In the genomic region with DNA sequence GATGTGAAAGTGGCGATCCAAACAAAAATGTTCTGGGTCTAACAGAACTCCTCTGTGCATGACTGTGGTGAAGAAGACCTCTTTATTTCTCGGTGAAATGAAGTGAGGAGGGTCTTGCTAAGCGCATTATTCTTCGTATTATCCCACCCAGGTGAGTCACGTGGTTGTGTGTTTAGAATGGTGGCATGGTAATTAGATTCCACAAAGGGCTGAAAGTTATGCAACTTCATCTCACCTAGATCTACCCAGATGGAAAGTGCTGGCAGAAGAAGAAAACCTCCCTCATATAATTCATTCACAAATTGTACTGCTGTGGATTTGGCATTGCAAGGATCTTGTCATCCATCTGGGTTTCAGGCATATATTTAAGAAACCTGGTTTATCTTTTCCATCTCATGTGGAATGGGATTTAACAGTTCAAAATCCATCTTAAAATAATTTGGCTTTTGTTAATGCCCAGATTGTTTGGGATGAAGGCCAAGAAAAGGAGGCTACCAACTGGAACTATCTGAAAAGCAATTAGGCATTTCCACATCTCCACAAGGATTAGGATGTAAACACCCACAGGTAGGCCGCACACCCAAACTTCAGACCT, we compare ENCODE assay signal across 29 cellular contexts.
"Had no signal": no experiment of that assay in that cellular context is flagged by ENCODE, and none has a peak within 500 bp of the region (broad histone marks: within the 10 kb centered on the region; RNA-seq: fewer than 3 reads in every experiment).

No MANE protein-coding gene starts in this region.

- H3K36me3 ChIP-seq: colonic mucosa, esophagus muscularis mucosa, gastroesophageal sphincter, lower lobe of right lung, ovary, thyroid gland had no signal

- ATAC-seq: foreskin keratinocyte; gastroesophageal sphincter; heart left ventricle; left colon; left ventricle myocardium superior; lower lobe of right lung; naive thymus-derived CD8-positive, alpha-beta T cell; sciatic nerve; stimulated activated naive CD8-positive, alpha-beta T cell treated with anti-CD3 and anti-CD28 coated beads, Interleukin-15, amount 100 ng/mL, for 72 hours had no signal

- H3K27me3 ChIP-seq: colonic mucosa, esophagus muscularis mucosa, foreskin keratinocyte, gastroesophageal sphincter, heart left ventricle, hepatocyte, ovary, thyroid gland had no signal

- DNase-seq: colonic mucosa; effector CD8-positive, alpha-beta T cell; endodermal cell; foreskin keratinocyte; heart left ventricle; islet precursor cell; kidney glomerular epithelial cell; left colon; left ventricle myocardium superior; lower lobe of right lung; naive thymus-derived CD8-positive, alpha-beta T cell; nephron progenitor cell; occipital lobe; ovary; stimulated activated CD4-positive, alpha-beta T cell treated with anti-CD3 and anti-CD28 coated beads, Interleukin-12 subunit alpha, Interleukin-12 subunit beta, amount 100 ng/mL, for 4 hours; stimulated activated CD4-positive, alpha-beta T cell treated with anti-CD3 and anti-CD28 coated beads, Interleukin-1b, Interleukin-23, amount 100 ng/mL, for 48 hours; stimulated activated CD4-positive, alpha-beta T cell treated with anti-CD3 and anti-CD28 coated beads, Interleukin-4, amount 100 ng/mL, for 1 hour; stimulated activated CD8-positive, alpha-beta memory T cell treated with anti-CD3 and anti-CD28 coated beads, Interleukin-4, amount 100 ng/mL, for 48 hours; stimulated activated naive CD4-positive, alpha-beta T cell; stimulated activated naive CD8-positive, alpha-beta T cell treated with anti-CD3 and anti-CD28 coated beads, Interleukin-15, amount 100 ng/mL, for 72 hours; thyroid gland; trophoblast cell had no signal

- H3K27me3 Mint-ChIP-seq: dendritic cell treated with granulocyte-macrophage colony-stimulating factor and Interleukin-4, amounts not matched to agents 40 ng/mL and 50 ng/mL, for 4 days; naive thymus-derived CD8-positive, alpha-beta T cell; stimulated activated naive CD8-positive, alpha-beta T cell treated with anti-CD3 and anti-CD28 coated beads, Interleukin-15, amount 100 ng/mL, for 72 hours had no signal

- H3K4me1 ChIP-seq: colonic mucosa, foreskin keratinocyte, gastroesophageal sphincter, lower lobe of right lung, thyroid gland had no signal

- H3K27ac Mint-ChIP-seq: dendritic cell treated with granulocyte-macrophage colony-stimulating factor and Interleukin-4, amounts not matched to agents 40 ng/mL and 50 ng/mL, for 4 days; endodermal cell; nephron progenitor cell; stimulated activated naive CD8-positive, alpha-beta T cell treated with anti-CD3 and anti-CD28 coated beads, Interleukin-15, amount 100 ng/mL, for 72 hours had no signal

- H3K79me2 ChIP-seq: hepatocyte had no signal

- H3K9me3 ChIP-seq: colonic mucosa, esophagus muscularis mucosa, gastroesophageal sphincter, heart left ventricle, lower lobe of right lung, ovary, thyroid gland had no signal

- H3K4me3 Mint-ChIP-seq: dendritic cell treated with granulocyte-macrophage colony-stimulating factor and Interleukin-4, amounts not matched to agents 40 ng/mL and 50 ng/mL, for 4 days; endodermal cell; naive thymus-derived CD8-positive, alpha-beta T cell; nephron progenitor cell; stimulated activated naive CD8-positive, alpha-beta T cell treated with anti-CD3 and anti-CD28 coated beads, Interleukin-15, amount 100 ng/mL, for 72 hours had no signal

- H3K27ac ChIP-seq: colonic mucosa, epithelial cell of prostate, esophagus muscularis mucosa, foreskin keratinocyte, gastroesophageal sphincter, heart left ventricle, hepatocyte, lower lobe of right lung, ovary, thyroid gland had no signal

- H3K4me2 ChIP-seq: hepatocyte, smooth muscle cell had no signal

- H3K4me3 ChIP-seq: colonic mucosa, esophagus muscularis mucosa, gastroesophageal sphincter, heart left ventricle, hepatocyte, lower lobe of right lung, ovary, smooth muscle cell, thyroid gland had no signal

- H2AFZ ChIP-seq: hepatocyte had no signal
